ENCODE assay signal across 1 cellular context in genomic region chr20:41231850-41232249, GRCh38.
TF ChIP-seq lines count a peak whose summit lies in the region.

No MANE protein-coding gene starts in this region.

TF ChIP-seq in GM23338, 12 proteins besides CTCF, POLR2A, EP300 and RAD21 (continued from another document):
- TF ChIP-seq ZNF462 (CRISPR knock-in tag; IDR thresholded peaks at IDR 0.05), result no peak
- no peak for TF ChIP-seq POLR2AphosphoS5 (IDR thresholded peaks at IDR 0.05; ENCODE audit: low read depth)
- no peak for TF ChIP-seq EZH2phosphoT487 (IDR thresholded peaks at IDR 0.05; ENCODE audit: unreplicated experiment)
- TF ChIP-seq STAT1 (IDR thresholded peaks at IDR 0.05; ENCODE audit: unreplicated experiment), result no peak
- no peak for TF ChIP-seq ZNF331 (CRISPR knock-in tag; IDR thresholded peaks at IDR 0.05; ENCODE audit: low read depth)
- TF ChIP-seq ETS1 (IDR thresholded peaks at IDR 0.05), result no peak
- TF ChIP-seq EZH2 (IDR thresholded peaks at IDR 0.05; ENCODE audit: low read depth, unreplicated experiment), result no peak
- TF ChIP-seq NANOG (IDR thresholded peaks at IDR 0.05; ENCODE audit: borderline replicate concordance), result no peak
- no peak for TF ChIP-seq CREB1 (CRISPR knock-in tag; IDR thresholded peaks at IDR 0.05; ENCODE audit: low read depth)
- no peak for TF ChIP-seq JUNB (IDR thresholded peaks at IDR 0.05; ENCODE audit: unreplicated experiment)
